Comparison of ENCODE assay signal across 8 cellular contexts in genomic region chr2:96148410-96149217, GRCh38. TPM values are rescaled to one million over a fixed set of nuclear protein-coding genes. Genes with fewer than 3 reads are reported as not detected.
DNase-seq lines count a peak whose midpoint lies in the region; TF ChIP-seq lines count a peak whose summit lies in the region.

No MANE protein-coding gene starts in this region.

- TF ChIP-seq CTCF in ascending aorta (IDR thresholded peaks at IDR 0.05): no peak

- H3K27me3 ChIP-seq in ascending aorta: no peaks in the 10 kb centered on the region

- no peaks in the 10 kb centered on the region for H3K36me3 ChIP-seq in ascending aorta

- peak; percentile 92 for DNase-seq in Daoy (ENCODE audit: low read depth)
- DNase-seq in H4 (ENCODE audit: low spot score): peak; percentile 94
- DNase-seq in MV-4-11 (lab: John Stamatoyannopoulos, UW): peak; percentile 71
- DNase-seq in T-helper 22 cell (ENCODE audit: low read depth): peak; percentile 99
- DNase-seq in ascending aorta (ENCODE audit: low spot score in 2 of 2): peak; percentile 83 to 93
- DNase-seq in iPS-NIHi11 (ENCODE audit: low spot score): peak; percentile 81
- DNase-seq in stimulated activated CD4-positive, alpha-beta T cell treated with anti-CD3 and anti-CD28 coated beads, Interleukin-2, amount 100 ng/mL, for 24 hours: peak; percentile 96 to 98
- no peak for DNase-seq in HuH-7.5 (ENCODE audit: low spot score)

- peaks cover 16 to 30% of the 10 kb centered on the region in 2 donors for H3K4me1 ChIP-seq in ascending aorta

- intact Hi-C loops in ascending aorta (cut with DNase I): loop anchor here (5.0 kb wide), 1 partner anchor 104 kb away; no protein-coding TSS in a partner anchor

- no peak overlapping the region for H3K4me3 ChIP-seq in ascending aorta

- no peaks in the 10 kb centered on the region for H3K9me3 ChIP-seq in ascending aorta

- H3K27ac ChIP-seq in ascending aorta: peak overlapping the region; percentile 78 to 83

RNA-seq across cellular contexts. Expression of gene DUSP2, which starts 3.4 kb away (rescaled TPM):
- 21.1 and 24.4 TPM in 2 replicates for total RNA-seq in Daoy (2014; rRNA removed; shearing (Covaris generic))
- total RNA-seq in H4 (2014; rRNA removed; shearing (Covaris generic)): 16.4 and 17.7 TPM in 2 replicates
- 7.2 TPM for total RNA-seq in ascending aorta

RNA-seq across cellular contexts. Expression of gene ASTL, which starts 10.3 kb away (rescaled TPM):
- not detected in 2 replicates for total RNA-seq in Daoy (2014; rRNA removed; shearing (Covaris generic))
- not detected in 2 replicates for total RNA-seq in H4 (2014; rRNA removed; shearing (Covaris generic))
- not detected for total RNA-seq in ascending aorta

RNA-seq across cellular contexts. Expression of gene ADRA2B, which starts 32.2 kb away (rescaled TPM):
- total RNA-seq in Daoy (2014; rRNA removed; shearing (Covaris generic)): 0.42 TPM in 1 of 2 replicates, not detected in the other
- 0.10 TPM in 1 of 2 replicates, not detected in the other for total RNA-seq in H4 (2014; rRNA removed; shearing (Covaris generic))
- 9.4 TPM for total RNA-seq in ascending aorta
